ENCODE assay signal across 26 cellular contexts in genomic region chr7:25361863-25362262, GRCh38.
"Had no signal": no experiment of that assay in that cellular context is flagged by ENCODE, and none has a peak within 500 bp of the region (broad histone marks: within the 10 kb centered on the region; RNA-seq: fewer than 3 reads in every experiment).

No MANE protein-coding gene starts in this region.

- H3K27me3 ChIP-seq: brain microvascular endothelial cell, sigmoid colon, stomach, testis had no signal

- H3K9me3 Mint-ChIP-seq: activated naive CD4-positive, alpha-beta T cell treated with anti-CD3 and anti-CD28 coated beads for 36 hours; activated T-cell treated with anti-CD3 and anti-CD28 coated beads, Interleukin-2, amount 50 U/mL, for 4 hours; central memory CD8-positive, alpha-beta T cell; stimulated activated effector memory CD8-positive, alpha-beta T cell treated with anti-CD3 and anti-CD28 coated beads, Interleukin-12 subunit alpha, Interleukin-12 subunit beta, amount 100 ng/mL, for 72 hours; type B pancreatic cell had no signal

- DNase-seq: activated CD4-positive, alpha-beta T cell treated with anti-CD3 and anti-CD28 coated beads, Interleukin-2, amount 50 U/mL, for 1 hour; activated CD4-positive, CD25-positive, alpha-beta regulatory T cell treated with anti-CD3 and anti-CD28 coated beads, Interleukin-2, amount 50 U/mL, for 72 hours; activated CD8-positive, alpha-beta memory T cell treated with anti-CD3 and anti-CD28 coated beads, Interleukin-2, amount 50 U/mL, for 4 hours; activated naive CD4-positive, alpha-beta T cell treated with anti-CD3 and anti-CD28 coated beads for 36 hours; activated T-cell treated with anti-CD3 and anti-CD28 coated beads, Interleukin-2, amount 50 U/mL, for 4 hours; anterior cingulate cortex; brain microvascular endothelial cell; cortex of kidney; foreskin fibroblast; hippocampal formation; islet precursor cell; left colon; nephron progenitor cell; nucleus accumbens; sigmoid colon; stimulated activated CD4-positive, alpha-beta T cell treated with anti-CD3 and anti-CD28 coated beads, Interleukin-4, amount 100 ng/mL, for 24 hours; stomach; T-helper 1 cell; T-helper 9 cell; testis had no signal

- H3K27ac Mint-ChIP-seq: activated naive CD4-positive, alpha-beta T cell treated with anti-CD3 and anti-CD28 coated beads for 36 hours; mesothelial cell of epicardium; nephron progenitor cell; stimulated activated effector memory CD8-positive, alpha-beta T cell treated with anti-CD3 and anti-CD28 coated beads, Interleukin-12 subunit alpha, Interleukin-12 subunit beta, amount 100 ng/mL, for 72 hours; type B pancreatic cell had no signal

- H3K4me3 Mint-ChIP-seq: activated naive CD4-positive, alpha-beta T cell treated with anti-CD3 and anti-CD28 coated beads for 36 hours; activated T-cell treated with anti-CD3 and anti-CD28 coated beads, Interleukin-2, amount 50 U/mL, for 4 hours; central memory CD8-positive, alpha-beta T cell; mesothelial cell of epicardium; nephron progenitor cell; stimulated activated effector memory CD8-positive, alpha-beta T cell treated with anti-CD3 and anti-CD28 coated beads, Interleukin-12 subunit alpha, Interleukin-12 subunit beta, amount 100 ng/mL, for 72 hours; type B pancreatic cell had no signal

- H3K9me3 ChIP-seq: sigmoid colon, stomach, testis had no signal

- H3K36me3 Mint-ChIP-seq: mesothelial cell of epicardium; stimulated activated effector memory CD8-positive, alpha-beta T cell treated with anti-CD3 and anti-CD28 coated beads, Interleukin-12 subunit alpha, Interleukin-12 subunit beta, amount 100 ng/mL, for 72 hours; type B pancreatic cell had no signal

- H3K27ac ChIP-seq: brain microvascular endothelial cell, sigmoid colon, stomach, testis had no signal

- H3K4me1 Mint-ChIP-seq: central memory CD8-positive, alpha-beta T cell; stimulated activated effector memory CD8-positive, alpha-beta T cell treated with anti-CD3 and anti-CD28 coated beads, Interleukin-12 subunit alpha, Interleukin-12 subunit beta, amount 100 ng/mL, for 72 hours had no signal

- H3K4me3 ChIP-seq: lung, sigmoid colon, stomach, testis had no signal

- H3K27me3 Mint-ChIP-seq: type B pancreatic cell had no signal

- H3K36me3 ChIP-seq: brain microvascular endothelial cell, sigmoid colon, stomach had no signal

- H3K4me1 ChIP-seq: sigmoid colon had no signal

- ATAC-seq: activated T-cell treated with anti-CD3 and anti-CD28 coated beads, Interleukin-2, amount 50 U/mL, for 4 hours; esophagus mucosa; left colon; stimulated activated effector memory CD8-positive, alpha-beta T cell treated with anti-CD3 and anti-CD28 coated beads, Interleukin-12 subunit alpha, Interleukin-12 subunit beta, amount 100 ng/mL, for 72 hours had no signal
